ENCODE assay signal across 1 cellular context in the genomic region with DNA sequence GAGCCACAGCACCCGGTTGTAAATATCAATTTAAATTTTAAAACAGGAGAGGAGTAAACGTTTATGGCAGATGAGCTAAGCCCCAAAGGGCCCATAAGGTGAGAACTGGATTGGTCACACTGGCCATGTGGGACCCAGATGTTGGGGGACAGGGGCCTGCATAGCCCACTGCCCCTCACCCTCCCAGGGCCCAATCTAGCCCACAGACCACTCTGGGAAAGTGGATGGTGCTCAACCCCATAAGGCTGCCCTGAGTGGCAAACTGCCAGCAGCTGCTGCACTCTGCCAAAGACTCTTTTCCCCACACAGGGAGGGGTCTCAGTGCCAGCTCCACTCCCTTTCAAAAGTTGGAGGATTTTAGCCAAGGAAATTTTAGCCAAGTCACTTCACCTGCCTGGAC.
A peak's percentile ranks its signal among the peaks of the same experiment; 100 is the strongest.
TF ChIP-seq lines count a peak whose summit lies in the region.

No MANE protein-coding gene starts in this region.

TF ChIP-seq in K562, 482 proteins besides CTCF, POLR2A, EP300 and RAD21:
- TF ChIP-seq NR4A1 (CRISPR knock-in tag; IDR thresholded peaks at IDR 0.05) (0 out of 2 replicates have a peak, but pooled peaks have one; percentile 43), NR4A1 (tag; IDR thresholded peaks at IDR 0.05) (no peak), CBX2 (IDR thresholded peaks at IDR 0.05; ENCODE audit: insufficient read depth, low read length, poor library complexity, severe bottlenecking) (no peak), MAZ (CRISPR knock-in tag; conservative IDR thresholded peaks at IDR 0.05 in 1 of 2, IDR thresholded peaks at IDR 0.05 in 1 of 2) (no peak)
- TF ChIP-seq, protein P1, sequence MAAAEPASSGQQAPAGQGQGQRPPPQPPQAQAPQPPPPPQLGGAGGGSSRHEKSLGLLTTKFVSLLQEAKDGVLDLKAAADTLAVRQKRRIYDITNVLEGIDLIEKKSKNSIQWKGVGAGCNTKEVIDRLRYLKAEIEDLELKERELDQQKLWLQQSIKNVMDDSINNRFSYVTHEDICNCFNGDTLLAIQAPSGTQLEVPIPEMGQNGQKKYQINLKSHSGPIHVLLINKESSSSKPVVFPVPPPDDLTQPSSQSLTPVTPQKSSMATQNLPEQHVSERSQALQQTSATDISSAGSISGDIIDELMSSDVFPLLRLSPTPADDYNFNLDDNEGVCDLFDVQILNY (CRISPR knock-in tag; IDR thresholded peaks at IDR 0.05): no peak
- TF ChIP-seq, protein P2, sequence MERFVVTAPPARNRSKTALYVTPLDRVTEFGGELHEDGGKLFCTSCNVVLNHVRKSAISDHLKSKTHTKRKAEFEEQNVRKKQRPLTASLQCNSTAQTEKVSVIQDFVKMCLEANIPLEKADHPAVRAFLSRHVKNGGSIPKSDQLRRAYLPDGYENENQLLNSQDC (CRISPR knock-in tag; IDR thresholded peaks at IDR 0.05): no peak
- TF ChIP-seq, protein P3, sequence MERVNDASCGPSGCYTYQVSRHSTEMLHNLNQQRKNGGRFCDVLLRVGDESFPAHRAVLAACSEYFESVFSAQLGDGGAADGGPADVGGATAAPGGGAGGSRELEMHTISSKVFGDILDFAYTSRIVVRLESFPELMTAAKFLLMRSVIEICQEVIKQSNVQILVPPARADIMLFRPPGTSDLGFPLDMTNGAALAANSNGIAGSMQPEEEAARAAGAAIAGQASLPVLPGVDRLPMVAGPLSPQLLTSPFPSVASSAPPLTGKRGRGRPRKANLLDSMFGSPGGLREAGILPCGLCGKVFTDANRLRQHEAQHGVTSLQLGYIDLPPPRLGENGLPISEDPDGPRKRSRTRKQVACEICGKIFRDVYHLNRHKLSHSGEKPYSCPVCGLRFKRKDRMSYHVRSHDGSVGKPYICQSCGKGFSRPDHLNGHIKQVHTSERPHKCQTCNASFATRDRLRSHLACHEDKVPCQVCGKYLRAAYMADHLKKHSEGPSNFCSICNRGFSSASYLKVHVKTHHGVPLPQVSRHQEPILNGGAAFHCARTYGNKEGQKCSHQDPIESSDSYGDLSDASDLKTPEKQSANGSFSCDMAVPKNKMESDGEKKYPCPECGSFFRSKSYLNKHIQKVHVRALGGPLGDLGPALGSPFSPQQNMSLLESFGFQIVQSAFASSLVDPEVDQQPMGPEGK (CRISPR knock-in tag; IDR thresholded peaks at IDR 0.05; ENCODE audit: borderline replicate concordance): no peak
TF ChIP-seq in K562: peak in this region for 1.
